In the genomic region with DNA sequence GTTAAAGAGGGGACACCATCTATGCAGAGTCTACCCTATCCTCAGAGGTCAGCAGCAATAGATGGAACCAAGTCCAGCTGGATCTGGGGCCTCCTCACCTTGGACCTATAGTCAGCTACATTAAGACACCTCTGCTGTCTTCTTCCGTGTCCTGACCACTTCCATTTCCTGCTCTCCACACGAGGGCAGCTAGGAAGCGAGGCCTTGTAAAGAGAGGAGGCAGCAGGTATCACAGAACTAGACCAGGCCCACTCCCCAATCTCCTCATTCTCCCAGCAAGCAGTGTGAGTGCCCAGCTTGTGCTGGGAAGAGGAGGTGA, we compare ENCODE assay signal across 26 cellular contexts. TPM values are rescaled to one million over a fixed set of nuclear protein-coding genes. Genes with fewer than 3 reads are reported as not detected.
DNase-seq lines count a peak whose midpoint lies in the region; ATAC-seq, FAIRE-seq and TF ChIP-seq lines count a peak whose summit lies in the region.
"Had no signal": no experiment of that assay in that cellular context is flagged by ENCODE, and none has a peak within 500 bp of the region (broad histone marks: within the 10 kb centered on the region; RNA-seq: fewer than 3 reads in every experiment).

No MANE protein-coding gene starts in this region.

- no peak for DNase-seq in CD4-positive, alpha-beta memory T cell
- no peak for DNase-seq in IMR-90
- no peak for DNase-seq in K562 (ENCODE audit: extremely low read depth in 1 of 4, low spot score in 3 of 4)
- no peak for DNase-seq in trophoblast cell
- no peak for DNase-seq in smooth muscle cell (lab: John Stamatoyannopoulos, UW; ENCODE audit: unreplicated experiment)
- DNase-seq in tibial artery = no peak
- no peak for DNase-seq in GM03348 (ENCODE audit: low spot score)
- DNase-seq: activated CD4-positive, alpha-beta T cell treated with anti-CD3 and anti-CD28 coated beads for 48 hours; anterior cingulate cortex; Calu3; caudate nucleus; erythroblast; gastrocnemius medialis; hypothalamus; islet precursor cell; naive B cell; NCI-H1092 treated with DMSO at 0.1 percent for 48 hours; NCI-H524; testis had no signal

- no peak overlapping the region for H2BK20ac ChIP-seq in IMR-90 (ENCODE audit: low read depth, low read length)

- H4K8ac ChIP-seq in IMR-90 (ENCODE audit: low read depth in 2 of 2, low read length in 2 of 2) = no peak overlapping the region
- H4K8ac ChIP-seq in trophoblast cell (ENCODE audit: low read depth, low read length) = no peak overlapping the region

- peak overlapping the region; percentile 44 to 94 (median 80) for H3K27ac Mint-ChIP-seq in CD4-positive, alpha-beta memory T cell

- BruUV-seq in IMR-90 (replicated peaks; lab: Mats Ljungman, UMichigan) = no TSS peak
- BruUV-seq in K562 (replicated peaks; lab: Mats Ljungman, UMichigan) = no TSS peak

- TF ChIP-seq POLR2A in IMR-90 (IDR thresholded peaks at IDR 0.05; ENCODE audit: low read depth, low read length) = no peak
- no peak for TF ChIP-seq POLR2A in K562 (conservative IDR thresholded peaks at IDR 0.05)

- H3K4me1 ChIP-seq in CD4-positive, alpha-beta memory T cell (ENCODE audit: insufficient read depth, low read length) = peaks cover 46% of the 10 kb centered on the region
- H3K4me1 ChIP-seq in IMR-90 (ENCODE audit: control insufficient read depth, insufficient read depth, low read length) (peaks cover 5% of the 10 kb centered on the region), K562 (replicated peaks in 1 of 2; ENCODE audit: control insufficient read depth in 2 of 2, insufficient read depth in 2 of 2, low read length in 2 of 2) (peaks cover 17 to 21% of the 10 kb centered on the region in 2 experiments), trophoblast cell (ENCODE audit: control insufficient read depth in 1 of 2, insufficient read depth in 2 of 2, low read length in 2 of 2) (peaks cover 16 to 17% of the 10 kb centered on the region in 2 experiments), smooth muscle cell (ENCODE audit: low read depth) (peaks cover 8% of the 10 kb centered on the region), tibial artery (no peaks in the 10 kb centered on the region)
- H3K4me1 ChIP-seq: testis had no signal

- H2AFZ ChIP-seq in IMR-90 (replicated peaks; ENCODE audit: low read length, poor library complexity) (no peak overlapping the region), K562 (ENCODE audit: low read depth, low read length) (peak overlapping the region; percentile 42; the same call in 1 of the 2 replicates), trophoblast cell (ENCODE audit: insufficient read depth, low read length, poor library complexity) (no peak overlapping the region), smooth muscle cell (ENCODE audit: low read depth) (no peak overlapping the region)
- H2AFZ ChIP-seq: parathyroid adenoma had no signal

- H3K23ac ChIP-seq in IMR-90 (ENCODE audit: low read depth, low read length) = no peak overlapping the region
- H3K23ac ChIP-seq in trophoblast cell (ENCODE audit: low read length) = no peak overlapping the region

- no peak overlapping the region for H2BK15ac ChIP-seq in IMR-90 (ENCODE audit: low read depth, low read length)

- H3K4me3 ChIP-seq in CD4-positive, alpha-beta memory T cell (ENCODE audit: low read length in 2 of 2) = no peak overlapping the region
- H3K4me3 ChIP-seq in IMR-90 (ENCODE audit: insufficient read depth, low read depth, low read length) (no peak overlapping the region), K562 (no peak overlapping the region), trophoblast cell (ENCODE audit: low read depth, low read length) (no peak overlapping the region), smooth muscle cell (no peak overlapping the region), tibial artery (no peak overlapping the region)
- H3K4me3 ChIP-seq: gastrocnemius medialis, testis had no signal

- H3K9me3 ChIP-seq in CD4-positive, alpha-beta memory T cell (ENCODE audit: control insufficient read depth in 1 of 2, low read length in 2 of 2) = no peaks in the 10 kb centered on the region
- no peaks in the 10 kb centered on the region for H3K9me3 ChIP-seq in IMR-90 (ENCODE audit: control insufficient read depth, insufficient read depth, low read length)
- 0 out of 2 replicates have a peak, but pooled peaks cover 2% of the 10 kb centered on the region for H3K9me3 ChIP-seq in K562 (replicated peaks; ENCODE audit: control insufficient read depth, insufficient read depth, low read depth, low read length)
- H3K9me3 ChIP-seq in trophoblast cell (ENCODE audit: insufficient read depth, low read depth, low read length) = no peaks in the 10 kb centered on the region
- no peaks in the 10 kb centered on the region for H3K9me3 ChIP-seq in smooth muscle cell (replicated peaks; ENCODE audit: low read depth)
- H3K9me3 ChIP-seq in tibial artery = no peaks in the 10 kb centered on the region
- H3K9me3 ChIP-seq: gastrocnemius medialis, testis had no signal

- H3K36me3 ChIP-seq in CD4-positive, alpha-beta memory T cell (ENCODE audit: insufficient read depth, low read length) = no peaks in the 10 kb centered on the region
- H3K36me3 ChIP-seq in IMR-90 (ENCODE audit: control insufficient read depth, insufficient read depth, low read length) (no peaks in the 10 kb centered on the region), K562 (ENCODE audit: control insufficient read depth, insufficient read depth, low read length) (no peaks in the 10 kb centered on the region), trophoblast cell (ENCODE audit: control insufficient read depth in 1 of 2, insufficient read depth in 2 of 2, low read length in 2 of 2) (no peaks in the 10 kb centered on the region), smooth muscle cell (ENCODE audit: low read depth) (no peaks in the 10 kb centered on the region), tibial artery (no peaks in the 10 kb centered on the region)
- H3K36me3 ChIP-seq: gastrocnemius medialis had no signal

- H3K27me3 ChIP-seq in CD4-positive, alpha-beta memory T cell (ENCODE audit: insufficient read depth, low read length) = no peaks in the 10 kb centered on the region
- H3K27me3 ChIP-seq in IMR-90 (ENCODE audit: control insufficient read depth, insufficient read depth, low read length) = peaks cover 8% of the 10 kb centered on the region
- no peaks in the 10 kb centered on the region for H3K27me3 ChIP-seq in K562 (ENCODE audit: control insufficient read depth in 2 of 2, insufficient read depth in 2 of 2, low read length in 2 of 2)
- H3K27me3 ChIP-seq in trophoblast cell (ENCODE audit: insufficient read depth, low read length) = no peaks in the 10 kb centered on the region
- H3K27me3 ChIP-seq in smooth muscle cell (ENCODE audit: low read depth) = no peaks in the 10 kb centered on the region
- peaks cover 0 to 7% of the 10 kb centered on the region in 2 donors for H3K27me3 ChIP-seq in tibial artery
- H3K27me3 ChIP-seq: gastrocnemius medialis, testis had no signal

- H3K79me1 ChIP-seq in IMR-90 (ENCODE audit: low read depth in 1 of 2, low read length in 2 of 2) = no peaks in the 10 kb centered on the region
- H3K79me1 ChIP-seq in trophoblast cell (ENCODE audit: low read length) = peaks cover 2% of the 10 kb centered on the region

- H3K18ac ChIP-seq in IMR-90 (ENCODE audit: low read depth, low read length) (no peak overlapping the region), trophoblast cell (ENCODE audit: low read length) (no peak overlapping the region)

- H4K20me1 ChIP-seq in IMR-90 (ENCODE audit: insufficient read depth, low read length) = no peaks in the 10 kb centered on the region
- no peaks in the 10 kb centered on the region for H4K20me1 ChIP-seq in K562 (replicated peaks; ENCODE audit: control insufficient read depth, insufficient read depth, low read length)
- H4K20me1 ChIP-seq in smooth muscle cell (ENCODE audit: low read depth) = no peaks in the 10 kb centered on the region

- H3K27me3 Mint-ChIP-seq in CD4-positive, alpha-beta memory T cell = no peaks in the 10 kb centered on the region

- H3K4me3 Mint-ChIP-seq in CD4-positive, alpha-beta memory T cell = peak overlapping the region in 7 of 8 donors; percentile 10 to 78 (median 54)
- H3K4me3 Mint-ChIP-seq: naive B cell had no signal

- peak overlapping the region; percentile 30 for H2BK12ac ChIP-seq in trophoblast cell (ENCODE audit: low read length)

- no peak for TF ChIP-seq CTCF in IMR-90 (conservative IDR thresholded peaks at IDR 0.05; ENCODE audit: low read depth, low read length)
- no peak for TF ChIP-seq CTCF in K562 (IDR thresholded peaks at IDR 0.05 in 2 of 3, conservative IDR thresholded peaks at IDR 0.05 in 1 of 3; ENCODE audit: insufficient read depth in 2 of 3, low read depth in 1 of 3, low read length in 3 of 3)
- TF ChIP-seq CTCF in smooth muscle cell (IDR thresholded peaks at IDR 0.05; ENCODE audit: borderline replicate concordance, insufficient read depth, poor library complexity, severe bottlenecking) = no peak
- no peak for TF ChIP-seq CTCF in tibial artery (IDR thresholded peaks at IDR 0.05)

- H3K14ac ChIP-seq in IMR-90 (replicated peaks; ENCODE audit: low read depth, low read length) (no peak overlapping the region), trophoblast cell (ENCODE audit: low read length) (peak overlapping the region; percentile 23)

- POLR2A ChIA-PET in CD4-positive, alpha-beta memory T cell (lab: Charles Lee; ENCODE audit: partially characterized antibody) = interaction anchor here (0.8 to 7.0 kb wide), 9 partner anchors 10 to 141 kb away, joined by 3 to 86 read pairs (median 4); partner anchors contain the start of genes ST6GALNAC1 and ST6GALNAC2
- POLR2A ChIA-PET in IMR-90 (lab: Charles Lee; ENCODE audit: unreplicated experiment) = interaction anchor here (0.5 kb wide), 1 partner anchor 13 kb away, joined by 6 read pairs; no protein-coding TSS in a partner anchor
- POLR2A ChIA-PET in K562 (lab: Yijun Ruan, JAX) = interaction anchor here (1.2 to 3.4 kb wide), 2 partner anchors 15 to 19 kb away, joined by 3 to 14 read pairs; partner anchors contain the start of gene ST6GALNAC1

- H3F3A ChIP-seq in smooth muscle cell (ENCODE audit: low read depth) = no peaks in the 10 kb centered on the region

- no CpG with 5 or more reads among the region's 3 CpGs for WGBS in IMR-90 (ENCODE audit: extremely low coverage in 2 of 2, insufficient read length in 1 of 2), 2 experiments
- WGBS in K562 (ENCODE audit: insufficient coverage, low coverage, missing lambda C conversion rate) = 40% methylated on average over 3 of the region's 3 CpGs
- WGBS in trophoblast cell (ENCODE audit: extremely low coverage, insufficient coverage, insufficient read length) = no CpG with 5 or more reads among the region's 3 CpGs
- 89% methylated on average over 3 of the region's 3 CpGs for WGBS in smooth muscle cell (ENCODE audit: low lambda C conversion rate)

- CTCF ChIA-PET in CD4-positive, alpha-beta memory T cell (lab: Charles Lee; ENCODE audit: partially characterized antibody) = interaction anchor here (0.9 to 2.2 kb wide), 4 partner anchors 13 to 100 kb away, joined by 3 to 10 read pairs (median 6); no protein-coding TSS in a partner anchor
- CTCF ChIA-PET in IMR-90 (lab: Yijun Ruan, JAX) = no interaction called here
- CTCF ChIA-PET in K562 (lab: Yijun Ruan, JAX; ENCODE audit: low intra/inter-chr PET ratio) = no interaction called here

- no peak for TF ChIP-seq RAD21 in IMR-90 (IDR thresholded peaks at IDR 0.05; ENCODE audit: low read length)
- no peak for TF ChIP-seq RAD21 in K562 (CRISPR knock-in tag; conservative IDR thresholded peaks at IDR 0.05 in 1 of 2, IDR thresholded peaks at IDR 0.05 in 1 of 2)

- H2BK5ac ChIP-seq in IMR-90 (ENCODE audit: low read depth, low read length, poor library complexity, severe bottlenecking) = no peak overlapping the region
- H2BK5ac ChIP-seq in trophoblast cell (ENCODE audit: low read depth, low read length, poor library complexity) = no peak overlapping the region

- H3K4ac ChIP-seq in IMR-90 (ENCODE audit: low read depth, low read length) (no peak overlapping the region), trophoblast cell (ENCODE audit: low read depth, low read length) (no peak overlapping the region)

- no peak for TF ChIP-seq EP300 in K562 (IDR thresholded peaks at IDR 0.05; ENCODE audit: low read length)

- no peaks in the 10 kb centered on the region for H3K9me3 Mint-ChIP-seq in CD4-positive, alpha-beta memory T cell
- H3K9me3 Mint-ChIP-seq: naive B cell had no signal

- intact Hi-C loops in CD4-positive, alpha-beta memory T cell (cut with micrococcal nuclease) = no loop called here
- intact Hi-C loops in IMR-90 (cut with micrococcal nuclease) (no loop called here), K562 (cut with micrococcal nuclease) (no loop called here), tibial artery (cut with DNase I; ENCODE audit: low total_unique reads) (no loop called here)

- dilution Hi-C loops in IMR-90 (cut with HindIII; ENCODE audit: low sequenced_read_pairs, unreplicated experiment) = no loop called here

- no peak overlapping the region for H2AK9ac ChIP-seq in IMR-90 (replicated peaks; ENCODE audit: low read depth, low read length, poor library complexity)

- H4K5ac ChIP-seq in IMR-90 (ENCODE audit: low read depth, low read length) = no peak overlapping the region

- H3K9me1 ChIP-seq in IMR-90 (ENCODE audit: insufficient read depth, low read length) = no peaks in the 10 kb centered on the region
- H3K9me1 ChIP-seq in K562 (ENCODE audit: control insufficient read depth, insufficient read depth, low read length) = no peaks in the 10 kb centered on the region

- H3K9ac ChIP-seq in IMR-90 (ENCODE audit: low read depth, low read length) = no peak overlapping the region
- peak overlapping the region in 1 of 2 experiments; percentile 70; a peak in 1 of 4 replicates for H3K9ac ChIP-seq in K562 (ENCODE audit: insufficient read depth in 1 of 2, low read depth in 2 of 2, low read length in 2 of 2)
- no peak overlapping the region for H3K9ac ChIP-seq in trophoblast cell (ENCODE audit: low read length)
- no peak overlapping the region for H3K9ac ChIP-seq in smooth muscle cell (ENCODE audit: low read depth)
- H3K9ac ChIP-seq: parathyroid adenoma had no signal

- peak overlapping the region; percentile 13; the same call in 1 of the 2 replicates for H2AK5ac ChIP-seq in IMR-90 (ENCODE audit: low read depth, low read length)
- no peak overlapping the region for H2AK5ac ChIP-seq in trophoblast cell (ENCODE audit: low read length)

- no peaks in the 10 kb centered on the region for H3K79me2 ChIP-seq in K562 (ENCODE audit: control insufficient read depth, insufficient read depth, low read length)
- H3K79me2 ChIP-seq in trophoblast cell (ENCODE audit: control insufficient read depth, insufficient read depth, low read length, poor library complexity) = no peaks in the 10 kb centered on the region
- no peaks in the 10 kb centered on the region for H3K79me2 ChIP-seq in smooth muscle cell (ENCODE audit: low read depth)
- H3K79me2 ChIP-seq: parathyroid adenoma had no signal

- no peak overlapping the region for H2BK120ac ChIP-seq in IMR-90 (ENCODE audit: low read depth, low read length)
- H2BK120ac ChIP-seq in trophoblast cell (ENCODE audit: insufficient read depth, low read length, poor library complexity) = peak overlapping the region; percentile 36

- no peak overlapping the region for H3K56ac ChIP-seq in IMR-90 (ENCODE audit: extremely low read depth, insufficient read depth, low read length)

- ATAC-seq in IMR-90 (ENCODE audit: low read depth) (no peak), K562 (peak; percentile 16; the same call in 1 of the 3 replicates)
- ATAC-seq: gastrocnemius medialis, Right ventricle myocardium inferior, sciatic nerve had no signal

- H4K91ac ChIP-seq in IMR-90 (ENCODE audit: insufficient read depth, low read depth, low read length) = no peak overlapping the region
- peak overlapping the region; percentile 47 for H4K91ac ChIP-seq in trophoblast cell (ENCODE audit: low read depth, low read length)

- no peak for FAIRE-seq in K562 (lab: Jason Lieb, UNC)
- FAIRE-seq: TTC549 had no signal

- no peak overlapping the region for H3K4me2 ChIP-seq in IMR-90 (ENCODE audit: low read depth, low read length)
- H3K4me2 ChIP-seq in K562 (ENCODE audit: insufficient read depth, low read length) = no peak overlapping the region
- no peak overlapping the region for H3K4me2 ChIP-seq in trophoblast cell (ENCODE audit: low read length)
- H3K4me2 ChIP-seq in smooth muscle cell = no peak overlapping the region

- H3K27ac ChIP-seq in CD4-positive, alpha-beta memory T cell (ENCODE audit: low read depth, low read length) = no peak overlapping the region
- H3K27ac ChIP-seq in IMR-90 (ENCODE audit: insufficient read depth, low read length) (no peak overlapping the region), K562 (ENCODE audit: extremely low read depth, low read depth, low read length) (no peak overlapping the region), trophoblast cell (ENCODE audit: low read depth, low read length) (no peak overlapping the region), smooth muscle cell (ENCODE audit: low read depth) (no peak overlapping the region), tibial artery (no peak overlapping the region)
- H3K27ac ChIP-seq: gastrocnemius medialis, parathyroid adenoma, testis had no signal

- H3K36me3 Mint-ChIP-seq in CD4-positive, alpha-beta memory T cell = no peaks in the 10 kb centered on the region
- H3K36me3 Mint-ChIP-seq: naive B cell had no signal

- no peak overlapping the region for H4K12ac ChIP-seq in trophoblast cell (ENCODE audit: low read depth, low read length)

- in situ Hi-C loops in IMR-90 (cut with MboI; ENCODE audit: low sequenced_read_pairs) = no loop called here
- in situ Hi-C loops in K562 (cut with MboI) = no loop called here

- peaks cover 30 to 44% (median 37%) of the 10 kb centered on the region in 4 donors for H3K4me1 Mint-ChIP-seq in CD4-positive, alpha-beta memory T cell

RNA-seq across cellular contexts. Expression of gene ST6GALNAC1, which starts 14.8 kb away (rescaled TPM):
- 10 to 100 TPM; 12.7 to 14.6 TPM for total RNA-seq in CD4-positive, alpha-beta memory T cell
- 10 to 100 TPM; 14.3 to 45.8 TPM for polyA plus RNA-seq in CD4-positive, alpha-beta memory T cell
- total RNA-seq in IMR-90 (2012; rRNA removed) (not detected in 2 replicates), K562 (2014; rRNA removed) (43.4 and 54.9 TPM in 2 replicates), K562 (2014; rRNA removed; fragmentation: Illumina TruSeq; extraction: Trizol) (47.3 and 50.5 TPM in 2 replicates), K562 (2015; rRNA removed; fragmentation: Illumina TruSeq; extraction: Trizol) (20.6 and 21.4 TPM in 2 replicates), K562 (2021) (42.9 and 53.1 TPM in 2 replicates), smooth muscle cell (not detected in 2 replicates)
- polyA plus RNA-seq in IMR-90 (2012; rRNA removed) (not detected in 2 replicates), K562 (2011; rRNA removed) (34.7 and 40.1 TPM in 2 replicates), K562 (2014; fragmentation: Illumina TruSeq; extraction: Trizol) (62.4 and 68.4 TPM in 2 replicates), K562 (2014; fragmentation: Nextera tagmentation; extraction: Ambion mirVana) (10 to 100 TPM; 50.4 to 62.9 TPM), K562 (2014; rRNA removed) (49.1 and 56.0 TPM in 2 replicates), smooth muscle cell (not detected in 2 replicates)
- polyA plus RNA-seq in IMR-90 (2012; cell fraction: cytosol; rRNA removed) = not detected in 2 replicates
- not detected in 2 replicates for polyA plus RNA-seq in IMR-90 (2012; cell fraction: nucleus; rRNA removed; ENCODE audit: low replicate concordance)
- total RNA-seq in K562 (2011; cell fraction: chromatin; rRNA removed; ENCODE audit: low replicate concordance) = 78.1 and 101 TPM in 2 replicates
- 67.5 and 71.5 TPM in 2 replicates for total RNA-seq in K562 (2011; cell fraction: nucleolus; rRNA removed)
- total RNA-seq in K562 (2011; cell fraction: nucleoplasm; rRNA removed) = 66.0 and 71.4 TPM in 2 replicates
- 35.5 and 41.2 TPM in 2 replicates for polyA plus RNA-seq in K562 (2011; cell fraction: cytosol; rRNA removed)
- polyA plus RNA-seq in K562 (2011; cell fraction: nucleus; rRNA removed) = 54.0 and 74.4 TPM in 2 replicates
- 30.1 and 68.3 TPM in 2 replicates for polyA plus RNA-seq in K562 (2012)
- 31.5 and 36.3 TPM in 2 replicates for polyA minus RNA-seq in K562 (2011; rRNA and poly(A)+ RNA removed)
- 14.5 and 27.7 TPM in 2 replicates for polyA minus RNA-seq in K562 (2011; cell fraction: cytosol; rRNA and poly(A)+ RNA removed)
- polyA minus RNA-seq in K562 (2011; cell fraction: nucleus; rRNA and poly(A)+ RNA removed) = 20.6 and 35.8 TPM in 2 replicates
- 0.53 TPM in 2 replicates for polyA plus RNA-seq in trophoblast cell (2013)
- total RNA-seq: HT1080, LHCN-M2, lung microvascular endothelial cell had no signal

RNA-seq across cellular contexts. Expression of gene MXRA7, which starts 52.4 kb away (rescaled TPM):
- total RNA-seq in CD4-positive, alpha-beta memory T cell = 1 to 10 TPM; 6.3 to 9.2 TPM
- polyA plus RNA-seq in CD4-positive, alpha-beta memory T cell = 10 to 100 TPM in 1 of 2 donors, 1 to 10 TPM in 1; 5.3 to 15.0 TPM
- total RNA-seq in IMR-90 (2012; rRNA removed) = 169 and 231 TPM in 2 replicates
- polyA plus RNA-seq in IMR-90 (2012; rRNA removed) = 148 and 168 TPM in 2 replicates
- polyA plus RNA-seq in IMR-90 (2012; cell fraction: cytosol; rRNA removed) = 104 and 544 TPM in 2 replicates
- polyA plus RNA-seq in IMR-90 (2012; cell fraction: nucleus; rRNA removed; ENCODE audit: low replicate concordance) = 20.0 and 91.8 TPM in 2 replicates
- total RNA-seq in K562 (2011; cell fraction: chromatin; rRNA removed; ENCODE audit: low replicate concordance) = 7.4 and 13.0 TPM in 2 replicates
- total RNA-seq in K562 (2011; cell fraction: nucleolus; rRNA removed) = 13.7 and 15.5 TPM in 2 replicates
- total RNA-seq in K562 (2011; cell fraction: nucleoplasm; rRNA removed) = 17.9 and 28.3 TPM in 2 replicates
- total RNA-seq in K562 (2014; rRNA removed) = 14.1 and 17.1 TPM in 2 replicates
- total RNA-seq in K562 (2014; rRNA removed; fragmentation: Illumina TruSeq; extraction: Trizol) = 17.8 and 18.9 TPM in 2 replicates
- total RNA-seq in K562 (2015; rRNA removed; fragmentation: Illumina TruSeq; extraction: Trizol) = 8.2 and 8.8 TPM in 2 replicates
- 12.8 and 14.3 TPM in 2 replicates for total RNA-seq in K562 (2021)
- polyA plus RNA-seq in K562 (2011; rRNA removed) = 36.8 and 38.4 TPM in 2 replicates
- polyA plus RNA-seq in K562 (2011; cell fraction: cytosol; rRNA removed) = 14.5 and 26.4 TPM in 2 replicates
- 17.3 and 17.5 TPM in 2 replicates for polyA plus RNA-seq in K562 (2011; cell fraction: nucleus; rRNA removed)
- polyA plus RNA-seq in K562 (2012) = 9.6 and 28.4 TPM in 2 replicates
- 24.4 and 25.0 TPM in 2 replicates for polyA plus RNA-seq in K562 (2014; fragmentation: Illumina TruSeq; extraction: Trizol)
- polyA plus RNA-seq in K562 (2014; fragmentation: Nextera tagmentation; extraction: Ambion mirVana) = 1 to 10 TPM; 2.6 to 3.2 TPM
- polyA plus RNA-seq in K562 (2014; rRNA removed) = 14.4 and 22.0 TPM in 2 replicates
- 15.4 and 21.1 TPM in 2 replicates for polyA minus RNA-seq in K562 (2011; rRNA and poly(A)+ RNA removed)
- 13.4 and 15.8 TPM in 2 replicates for polyA minus RNA-seq in K562 (2011; cell fraction: cytosol; rRNA and poly(A)+ RNA removed)
- 1.6 and 4.3 TPM in 2 replicates for polyA minus RNA-seq in K562 (2011; cell fraction: nucleus; rRNA and poly(A)+ RNA removed)
- polyA plus RNA-seq in trophoblast cell (2013) = 84.3 and 85.1 TPM in 2 replicates
- 131 and 134 TPM in 2 replicates for total RNA-seq in smooth muscle cell
- 157 and 158 TPM in 2 replicates for polyA plus RNA-seq in smooth muscle cell

Comparison
In these comparisons a context has a peak if more than half of its experiments do, and no peak if none do; other contexts are left out.
1. RNA of gene ST6GALNAC1, which starts 14.8 kb away (total RNA-seq): 20.6 to 101 TPM in K562 and 12.7 to 14.6 TPM in CD4-positive, alpha-beta memory T cell; not detected in IMR-90 and not detected in smooth muscle cell; every median in the first group is over 10 times any median in the second.